ENCODE assay signal across 11 cellular contexts in genomic region chr2:157442636-157443035, GRCh38. TPM values are rescaled to one million over a fixed set of nuclear protein-coding genes. Genes with fewer than 3 reads are reported as not detected.
A peak's percentile ranks its signal among the peaks of the same experiment; 100 is the strongest.
DNase-seq lines count a peak whose midpoint lies in the region; ATAC-seq and TF ChIP-seq lines count a peak whose summit lies in the region.
"Had no signal": no experiment of that assay in that cellular context is flagged by ENCODE, and none has a peak within 500 bp of the region (broad histone marks: within the 10 kb centered on the region; RNA-seq: fewer than 3 reads in every experiment).

No MANE protein-coding gene starts in this region.

- no peak for TF ChIP-seq POLR2A in suprapubic skin (IDR thresholded peaks at IDR 0.05)

- no peaks in the 10 kb centered on the region for H3K9me3 ChIP-seq in suprapubic skin

- H3K4me1 Mint-ChIP-seq in activated naive CD4-positive, alpha-beta T cell treated with anti-CD3 and anti-CD28 coated beads, Interleukin-2, amount 50 U/mL, for 24 hours, result peaks cover 41% of the 10 kb centered on the region
- H3K4me1 Mint-ChIP-seq in T-cell (peaks cover 33 to 63% (median 39%) of the 10 kb centered on the region in 3 donors), immature natural killer cell (peaks cover 52 to 63% of the 10 kb centered on the region in 2 donors)

- no peak for DNase-seq in activated naive CD4-positive, alpha-beta T cell (lab: John Stamatoyannopoulos, UW)
- DNase-seq in T-cell (no peak), immature natural killer cell (no peak), suprapubic skin (ENCODE audit: low spot score in 2 of 2) (no peak), dedifferentiated amniotic fluid mesenchymal stem cell (ENCODE audit: extremely low spot score) (no peak), NCI-H187 (lab: John Stamatoyannopoulos, UW) (no peak)
- DNase-seq: DMS79 treated with DMSO at 0.1 percent for 48 hours; HFFc6; stimulated activated CD4-positive, alpha-beta T cell treated with anti-CD3 and anti-CD28 coated beads, Interleukin-15, amount 100 ng/mL, for 24 hours had no signal

- no peaks in the 10 kb centered on the region for H3K27me3 ChIP-seq in suprapubic skin

- H3K36me3 ChIP-seq in suprapubic skin, result no peaks in the 10 kb centered on the region

- H3K4me3 ChIP-seq in suprapubic skin, result peak overlapping the region; percentile 28

- peak overlapping the region; percentile 99 for H3K27ac Mint-ChIP-seq in activated naive CD4-positive, alpha-beta T cell treated with anti-CD3 and anti-CD28 coated beads, Interleukin-2, amount 50 U/mL, for 24 hours
- H3K27ac Mint-ChIP-seq in T-cell, result peak overlapping the region; percentile 97 to 99
- peak overlapping the region; percentile 95 to 100 (median 98) for H3K27ac Mint-ChIP-seq in immature natural killer cell
- H3K27ac Mint-ChIP-seq: HFFc6 had no signal

- ATAC-seq in T-cell (replicated peaks in 1 of 4), result no peak
- ATAC-seq in HG02981 (IDR thresholded peaks at IDR 0.05; ENCODE audit: unreplicated experiment), result no peak

- TF ChIP-seq EP300 in suprapubic skin (IDR thresholded peaks at IDR 0.05), result no peak

- H3K9me3 Mint-ChIP-seq in activated naive CD4-positive, alpha-beta T cell treated with anti-CD3 and anti-CD28 coated beads, Interleukin-2, amount 50 U/mL, for 24 hours, result no peaks in the 10 kb centered on the region
- H3K9me3 Mint-ChIP-seq in T-cell, result no peaks in the 10 kb centered on the region
- H3K9me3 Mint-ChIP-seq in immature natural killer cell, result no peaks in the 10 kb centered on the region
- H3K9me3 Mint-ChIP-seq: HFFc6 had no signal

- H3K4me3 Mint-ChIP-seq in activated naive CD4-positive, alpha-beta T cell treated with anti-CD3 and anti-CD28 coated beads, Interleukin-2, amount 50 U/mL, for 24 hours, result peak overlapping the region; percentile 94
- H3K4me3 Mint-ChIP-seq in T-cell (peak overlapping the region; percentile 92 to 97 (median 96)), immature natural killer cell (peak overlapping the region; percentile 94 to 99 (median 95))
- H3K4me3 Mint-ChIP-seq: HFFc6 had no signal

- H3K4me1 ChIP-seq in suprapubic skin, result peaks cover 5% of the 10 kb centered on the region

- H3K36me3 Mint-ChIP-seq in activated naive CD4-positive, alpha-beta T cell treated with anti-CD3 and anti-CD28 coated beads, Interleukin-2, amount 50 U/mL, for 24 hours, result peaks cover 43% of the 10 kb centered on the region
- H3K36me3 Mint-ChIP-seq in T-cell (peaks cover 57% of the 10 kb centered on the region), immature natural killer cell (peaks cover 24 to 43% (median 41%) of the 10 kb centered on the region in 3 donors)

- WGBS in suprapubic skin, result 46% methylated on average over 5 of the region's 5 CpGs

- POLR2A ChIA-PET in T-cell (lab: Charles Lee), result interaction anchor here (0.6 to 2.5 kb wide), 15 partner anchors 8 to 1112 kb away, joined by 3 to 22 read pairs (median 5); no protein-coding TSS in a partner anchor

- no peaks in the 10 kb centered on the region for H3K27me3 Mint-ChIP-seq in activated naive CD4-positive, alpha-beta T cell treated with anti-CD3 and anti-CD28 coated beads, Interleukin-2, amount 50 U/mL, for 24 hours
- no peaks in the 10 kb centered on the region for H3K27me3 Mint-ChIP-seq in T-cell
- H3K27me3 Mint-ChIP-seq in immature natural killer cell (ENCODE audit: low read depth in 3 of 3), result peaks cover 3 to 40% (median 24%) of the 10 kb centered on the region in 3 donors

- CTCF ChIA-PET in T-cell (lab: Charles Lee), result interaction anchor here (0.7 to 1.7 kb wide), 5 partner anchors 27 to 115 kb away, joined by 3 to 10 read pairs (median 3); no protein-coding TSS in a partner anchor

- H3K27ac ChIP-seq in suprapubic skin, result peak overlapping the region; percentile 44

- no peak for TF ChIP-seq CTCF in suprapubic skin (IDR thresholded peaks at IDR 0.05)

RNA-seq across cellular contexts. Expression of gene CYTIP, which starts 1.3 kb away (rescaled TPM):
- total RNA-seq in T-cell, result 100 to 1,000 TPM; 264 to 465 (median 273) TPM
- polyA plus RNA-seq in immature natural killer cell, result 100 to 1,000 TPM in 2 of 3 donors, 10 to 100 TPM in 1; 84.4 to 142 (median 111) TPM
- total RNA-seq in suprapubic skin, result 1 to 10 TPM; 2.1 to 9.6 (median 6.1) TPM
- total RNA-seq: HFFc6 had no signal

Comparison
In these comparisons a context has a peak if more than half of its experiments do, and no peak if none do; other contexts are left out.
1. RNA of gene CYTIP, which starts 1.3 kb away (total RNA-seq): 264 to 465 TPM in T-cell; 2.1 to 9.6 TPM in suprapubic skin; every median in the first group is over 10 times any median in the second.
2. Peak in every context shown above with its lines, with median percentiles within 50 percentile points of each other: H3K27ac Mint-ChIP-seq and H3K4me3 Mint-ChIP-seq.